1 cellular context compared by ENCODE assay signal in genomic region chr9:95877984-95878383, GRCh38.
TF ChIP-seq lines count a peak whose summit lies in the region.

No MANE protein-coding gene starts in this region.

TF ChIP-seq in K562, 482 proteins besides CTCF, POLR2A, EP300 and RAD21 (continued from another document):
- TF ChIP-seq ZBTB40 (IDR thresholded peaks at IDR 0.05) = peak; percentile 96
- peak; percentile 93 for TF ChIP-seq ZBTB40 (CRISPR knock-in tag; IDR thresholded peaks at IDR 0.05)
